ENCODE assay signal across 22 cellular contexts in the genomic region with DNA sequence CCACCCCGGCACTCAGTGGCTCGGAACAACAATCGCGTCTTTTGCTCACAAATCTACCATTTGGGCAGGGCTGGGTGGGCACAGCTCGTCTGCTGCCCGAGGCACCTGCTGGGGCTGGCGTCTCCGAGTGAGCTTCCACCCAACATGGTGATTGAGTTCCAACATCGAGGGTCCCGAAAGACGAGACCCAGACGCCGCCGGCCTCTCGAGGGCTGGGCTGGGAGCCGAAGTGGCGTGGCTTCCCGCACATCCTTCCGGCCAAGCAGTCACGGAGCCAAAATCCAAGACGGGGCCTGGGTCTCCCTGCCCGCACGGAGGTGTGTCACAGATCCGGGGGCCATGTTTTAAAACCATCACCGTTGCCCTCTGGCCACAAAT. TPM values are rescaled to one million over a fixed set of nuclear protein-coding genes. Genes with fewer than 3 reads are reported as not detected.
DNase-seq lines count a peak whose midpoint lies in the region; ATAC-seq, FAIRE-seq and TF ChIP-seq lines count a peak whose summit lies in the region.
"Had no signal": no experiment of that assay in that cellular context is flagged by ENCODE, and none has a peak within 500 bp of the region (broad histone marks: within the 10 kb centered on the region; RNA-seq: fewer than 3 reads in every experiment).

No MANE protein-coding gene starts in this region.

- H2BK120ac ChIP-seq in neuronal stem cell (ENCODE audit: low read depth, low read length) = no peak overlapping the region

- no peaks in the 10 kb centered on the region for H3K9me2 ChIP-seq in PC-9 (ENCODE audit: insufficient read depth)

- POLR2A ChIA-PET in HepG2 (lab: Yijun Ruan, JAX) = no interaction called here
- POLR2A ChIA-PET in PC-9 (lab: Charles Lee; ENCODE audit: unreplicated experiment) = no interaction called here

- H3K79me2 ChIP-seq in HepG2 (ENCODE audit: insufficient read depth, low read length) (no peaks in the 10 kb centered on the region), astrocyte (ENCODE audit: insufficient read depth, low read length) (no peaks in the 10 kb centered on the region), PC-9 (ENCODE audit: low read depth) (no peaks in the 10 kb centered on the region)

- TF ChIP-seq RAD21 in HepG2 (CRISPR knock-in tag; IDR thresholded peaks at IDR 0.05) = no peak

- TF ChIP-seq EP300 in HepG2 (IDR thresholded peaks at IDR 0.05; ENCODE audit: low read depth in 2 of 2, low read length in 2 of 2) (no peak), HepG2 (CRISPR knock-in tag; IDR thresholded peaks at IDR 0.05; ENCODE audit: borderline replicate concordance) (no peak)

- H3F3A ChIP-seq in PC-9 (ENCODE audit: insufficient read depth, low read depth) = no peaks in the 10 kb centered on the region

- no peak overlapping the region for H4K8ac ChIP-seq in neuronal stem cell (ENCODE audit: low read depth, low read length)

- BruUV-seq in HepG2 (replicated peaks; lab: Mats Ljungman, UMichigan) = no TSS peak
- BruUV-seq in PC-9 (replicated peaks; lab: Mats Ljungman, UMichigan) = no TSS peak

- peak overlapping the region; percentile 47 for H3K27ac Mint-ChIP-seq in astrocyte (ENCODE audit: unreplicated experiment)
- H3K27ac Mint-ChIP-seq: B cell; CD4-positive, alpha-beta T cell; CD8-positive, alpha-beta T cell had no signal

- no peaks in the 10 kb centered on the region for H3K9me3 ChIP-seq in HepG2 (ENCODE audit: low read length)
- H3K9me3 ChIP-seq in right lobe of liver = no peaks in the 10 kb centered on the region
- H3K9me3 ChIP-seq in astrocyte (ENCODE audit: insufficient read depth, low read depth, low read length) = no peaks in the 10 kb centered on the region
- no peaks in the 10 kb centered on the region for H3K9me3 ChIP-seq in neuronal stem cell (replicated peaks in 1 of 2; ENCODE audit: control insufficient read depth in 2 of 2, insufficient read depth in 1 of 2, low read depth in 1 of 2, low read length in 2 of 2)
- H3K9me3 ChIP-seq in PC-9 (ENCODE audit: insufficient read depth, low read depth) = no peaks in the 10 kb centered on the region
- H3K9me3 ChIP-seq: A549; BLaER1 treated with 17β-estradiol and CSF1 and Interleukin-3, amounts not matched to agents 10 nM and 100 nM; Caco-2 had no signal

- in situ Hi-C loops in HepG2 (cut with HindIII; ENCODE audit: extremely low pct_ligation_motif_present, low pct_unique_long_range_greater_than_20kb) (no loop called here), GM13977 (cut with MboI; ENCODE audit: low pct_unique_long_range_greater_than_20kb, low sequenced_read_pairs, unreplicated experiment) (loop anchor here (25.0 kb wide), 2 partner anchors 92 to 483 kb away; partner anchors contain the start of gene BANP)

- H3K18ac ChIP-seq in neuronal stem cell (ENCODE audit: low read length) = no peak overlapping the region

- TF ChIP-seq CTCF in HepG2 (CRISPR knock-in tag; IDR thresholded peaks at IDR 0.05) = no peak
- no peak for TF ChIP-seq CTCF in right lobe of liver (IDR thresholded peaks at IDR 0.05)
- TF ChIP-seq CTCF in astrocyte (IDR thresholded peaks at IDR 0.05; ENCODE audit: insufficient read depth, low read depth, low read length) = no peak
- TF ChIP-seq CTCF in PC-9 (conservative IDR thresholded peaks at IDR 0.05) = no peak
- TF ChIP-seq CTCF in GM13977 (IDR thresholded peaks at IDR 0.05; ENCODE audit: extremely low read depth, insufficient read depth, missing control alignments) = no peak

- H2AFZ ChIP-seq in HepG2 (ENCODE audit: low read length) (no peak overlapping the region), astrocyte (ENCODE audit: low read depth, low read length) (no peak overlapping the region), neuronal stem cell (ENCODE audit: low read length) (no peak overlapping the region), PC-9 (no peak overlapping the region)

- H3K4me1 ChIP-seq in HepG2 (ENCODE audit: insufficient read depth, low read length) (peaks cover 16% of the 10 kb centered on the region), right lobe of liver (peaks cover 0 to 9% (median 4%) of the 10 kb centered on the region in 4 donors), astrocyte (ENCODE audit: insufficient read depth, low read length) (peaks cover 3% of the 10 kb centered on the region), neuronal stem cell (ENCODE audit: control insufficient read depth in 2 of 2, insufficient read depth in 1 of 2, low read depth in 1 of 2, low read length in 2 of 2) (peaks cover 5% of the 10 kb centered on the region in 2 donors), PC-9 (replicated peaks; ENCODE audit: insufficient read depth) (no peaks in the 10 kb centered on the region)

- no peak overlapping the region for H3K4me3 Mint-ChIP-seq in astrocyte (ENCODE audit: unreplicated experiment)
- H3K4me3 Mint-ChIP-seq: B cell; CD4-positive, alpha-beta T cell; CD8-positive, alpha-beta T cell had no signal

- CTCF ChIA-PET in HepG2 (lab: Yijun Ruan, JAX; ENCODE audit: low intra/inter-chr PET ratio, low total read pairs) = interaction anchor here (1.6 kb wide), 1 partner anchor 116 kb away, joined by 3 read pairs; no protein-coding TSS in a partner anchor
- CTCF ChIA-PET in PC-9 (lab: Charles Lee) = no interaction called here

- 50% methylated on average over 22 of the region's 25 CpGs for WGBS in HepG2 (ENCODE audit: low lambda C conversion rate)
- no CpG with 5 or more reads among the region's 25 CpGs for WGBS in right lobe of liver (ENCODE audit: insufficient coverage, low coverage, low lambda C conversion rate, missing lambda C conversion rate)
- no CpG with 5 or more reads among the region's 25 CpGs for WGBS in neuronal stem cell (ENCODE audit: extremely low coverage in 2 of 2, insufficient read length in 2 of 2, insufficient replicate concordance in 1 of 2), 2 donors

- peaks cover 20% of the 10 kb centered on the region for H3K27me3 Mint-ChIP-seq in astrocyte (ENCODE audit: low read depth, unreplicated experiment)
- H3K27me3 Mint-ChIP-seq: B cell; CD4-positive, alpha-beta T cell had no signal

- no peak for FAIRE-seq in HepG2 (lab: Jason Lieb, UNC)
- no peak for FAIRE-seq in astrocyte (lab: Jason Lieb, UNC)
- FAIRE-seq: A549, D721Med, G401.6, GM12891, GM18507 had no signal

- H3K14ac ChIP-seq in neuronal stem cell (ENCODE audit: low read length) = no peak overlapping the region

- peak overlapping the region; percentile 81 for H2AK5ac ChIP-seq in neuronal stem cell (ENCODE audit: low read depth, low read length)

- no peaks in the 10 kb centered on the region for H3K4me1 Mint-ChIP-seq in astrocyte (ENCODE audit: low read depth, unreplicated experiment)

- H3K27ac ChIP-seq in HepG2 (ENCODE audit: extremely low read length, insufficient read depth, low read length) (no peak overlapping the region), right lobe of liver (no peak overlapping the region), astrocyte (ENCODE audit: low read depth, low read length) (no peak overlapping the region), neuronal stem cell (replicated peaks; ENCODE audit: low read length) (no peak overlapping the region), PC-9 (no peak overlapping the region)
- H3K27ac ChIP-seq: 22Rv1; A549; BLaER1 treated with 17β-estradiol and CSF1 and Interleukin-3, amounts not matched to agents 10 nM and 100 nM; C4-2B had no signal

- no peak overlapping the region for H4K91ac ChIP-seq in neuronal stem cell (ENCODE audit: low read depth, low read length, poor library complexity)

- no peaks in the 10 kb centered on the region for H3K9me3 Mint-ChIP-seq in astrocyte (ENCODE audit: unreplicated experiment)
- H3K9me3 Mint-ChIP-seq: CD4-positive, alpha-beta T cell; CD8-positive, alpha-beta T cell had no signal

- TF ChIP-seq POLR2A in HepG2 (IDR thresholded peaks at IDR 0.05; ENCODE audit: insufficient read depth in 1 of 2, low read depth in 2 of 2, low read length in 2 of 2) = no peak
- no peak for TF ChIP-seq POLR2A in right lobe of liver (IDR thresholded peaks at IDR 0.05)

- H3K23ac ChIP-seq in neuronal stem cell (ENCODE audit: low read depth, low read length, poor library complexity) = peak overlapping the region; percentile 89

- H2BK12ac ChIP-seq in neuronal stem cell (ENCODE audit: low read length) = no peak overlapping the region

- H3K36me3 Mint-ChIP-seq in astrocyte (ENCODE audit: low read depth, unreplicated experiment) = peaks cover 3% of the 10 kb centered on the region
- H3K36me3 Mint-ChIP-seq: CD8-positive, alpha-beta T cell had no signal

- H3K27me3 ChIP-seq in HepG2 (ENCODE audit: control insufficient read depth in 1 of 2, insufficient read depth in 2 of 2, low read length in 2 of 2) (peaks cover 37 to 94% of the 10 kb centered on the region in 2 experiments), right lobe of liver (no peaks in the 10 kb centered on the region), astrocyte (ENCODE audit: insufficient read depth, low read length) (peaks cover 6% of the 10 kb centered on the region), neuronal stem cell (ENCODE audit: control insufficient read depth in 3 of 3, insufficient read depth in 3 of 3, low read depth in 1 of 3, low read length in 3 of 3) (peaks cover 0 to 75% (median 0%) of the 10 kb centered on the region in 3 experiments), PC-9 (ENCODE audit: insufficient read depth, low read depth) (peaks cover 40% of the 10 kb centered on the region)
- H3K27me3 ChIP-seq: BLaER1 treated with 17β-estradiol and CSF1 and Interleukin-3, amounts not matched to agents 10 nM and 100 nM had no signal

- intact Hi-C loops in HepG2 (cut with micrococcal nuclease; ENCODE audit: unreplicated experiment) (loop anchor here (2.0 kb wide), 1 partner anchor 59 kb away; no protein-coding TSS in a partner anchor), right lobe of liver (cut with DNase I) (no loop called here), PC-9 (cut with micrococcal nuclease; ENCODE audit: unreplicated experiment) (no loop called here)

- H3K4ac ChIP-seq in neuronal stem cell (ENCODE audit: low read length) = no peak overlapping the region

- H3K36me3 ChIP-seq in HepG2 (replicated peaks in 1 of 2; ENCODE audit: control insufficient read depth in 1 of 2, insufficient read depth in 2 of 2, low read length in 2 of 2) (no peaks in the 10 kb centered on the region), right lobe of liver (no peaks in the 10 kb centered on the region), astrocyte (ENCODE audit: insufficient read depth, low read length) (no peaks in the 10 kb centered on the region), neuronal stem cell (replicated peaks in 1 of 2; ENCODE audit: control insufficient read depth in 2 of 2, insufficient read depth in 2 of 2, low read length in 2 of 2) (no peaks in the 10 kb centered on the region), PC-9 (ENCODE audit: low read depth) (no peaks in the 10 kb centered on the region)
- H3K36me3 ChIP-seq: BLaER1 treated with 17β-estradiol and CSF1 and Interleukin-3, amounts not matched to agents 10 nM and 100 nM had no signal

- no peak for DNase-seq in HepG2 (ENCODE audit: low spot score)
- no peak for DNase-seq in right lobe of liver
- DNase-seq in astrocyte (ENCODE audit: low read depth) = no peak
- DNase-seq in neuronal stem cell (ENCODE audit: low spot score) = no peak
- DNase-seq in PC-9 = no peak
- DNase-seq in GM13977 (ENCODE audit: low spot score) = no peak
- DNase-seq: AML-193; Caco-2; Calu3; CD4-positive, alpha-beta T cell; CD8-positive, alpha-beta T cell; DMS79 treated with DMSO at 0.1 percent for 48 hours; GF-D8 had no signal

- H4K20me1 ChIP-seq in HepG2 (ENCODE audit: insufficient read depth, low read length) (no peaks in the 10 kb centered on the region), astrocyte (ENCODE audit: insufficient read depth, low read length) (peaks cover 19% of the 10 kb centered on the region), PC-9 (ENCODE audit: insufficient read depth) (no peaks in the 10 kb centered on the region)

- peaks cover 2% of the 10 kb centered on the region for H3K79me1 ChIP-seq in neuronal stem cell (ENCODE audit: low read depth, low read length)

- H3K4me3 ChIP-seq in HepG2 (replicated peaks in 1 of 3; ENCODE audit: insufficient read depth in 1 of 3, low read depth in 2 of 3, low read length in 3 of 3) = no peak overlapping the region
- no peak overlapping the region for H3K4me3 ChIP-seq in right lobe of liver
- no peak overlapping the region for H3K4me3 ChIP-seq in astrocyte (ENCODE audit: insufficient read depth, low read depth, low read length)
- H3K4me3 ChIP-seq in neuronal stem cell (ENCODE audit: low read length in 2 of 2) = no peak overlapping the region
- H3K4me3 ChIP-seq in PC-9 = no peak overlapping the region
- H3K4me3 ChIP-seq: A549; BLaER1 treated with 17β-estradiol and CSF1 and Interleukin-3, amounts not matched to agents 10 nM and 100 nM had no signal

- H3K4me2 ChIP-seq in HepG2 (ENCODE audit: low read depth, low read length) = no peak overlapping the region
- H3K4me2 ChIP-seq in astrocyte (ENCODE audit: low read length) = no peak overlapping the region
- no peak overlapping the region for H3K4me2 ChIP-seq in neuronal stem cell (ENCODE audit: insufficient read depth, low read length, poor library complexity, severe bottlenecking)
- H3K4me2 ChIP-seq in PC-9 = no peak overlapping the region
- H3K4me2 ChIP-seq: A549; BLaER1 treated with 17β-estradiol and CSF1 and Interleukin-3, amounts not matched to agents 10 nM and 100 nM had no signal

- no peak overlapping the region for H2BK15ac ChIP-seq in neuronal stem cell (ENCODE audit: low read length)

- H3K9ac ChIP-seq in HepG2 (ENCODE audit: insufficient read depth, low read depth, low read length) (no peak overlapping the region), astrocyte (ENCODE audit: low read length) (no peak overlapping the region), neuronal stem cell (ENCODE audit: low read depth, low read length, poor library complexity) (no peak overlapping the region)
- H3K9ac ChIP-seq: BLaER1 treated with 17β-estradiol and CSF1 and Interleukin-3, amounts not matched to agents 10 nM and 100 nM had no signal

- H2BK5ac ChIP-seq in neuronal stem cell (ENCODE audit: low read length) = peak overlapping the region; percentile 39

- ATAC-seq in HepG2 (no peak), right lobe of liver (no peak)
- ATAC-seq: A549; CD8-positive, alpha-beta T cell had no signal

RNA-seq across cellular contexts. Expression of gene ZFPM1, which starts 7.5 kb away (rescaled TPM):
- 3.4 and 3.8 TPM in 2 replicates for total RNA-seq in HepG2 (2016; rRNA removed; fragmentation: Illumina TruSeq; extraction: Trizol)
- 0.81 and 2.1 TPM in 2 replicates for total RNA-seq in HepG2 (2016; cell fraction: cytosol; rRNA removed; fragmentation: Illumina TruSeq; extraction: Trizol; ENCODE audit: low read depth)
- 3.4 and 3.9 TPM in 2 replicates for total RNA-seq in HepG2 (2016; cell fraction: insoluble cytoplasmic fraction; rRNA removed; fragmentation: Illumina TruSeq; extraction: Trizol)
- 3.4 and 4.3 TPM in 2 replicates for total RNA-seq in HepG2 (2016; cell fraction: membrane; rRNA removed; fragmentation: Illumina TruSeq; extraction: Trizol)
- total RNA-seq in HepG2 (2016; cell fraction: nucleus; rRNA removed; fragmentation: Illumina TruSeq; extraction: Trizol) = 3.4 and 6.6 TPM in 2 replicates
- 1.3 and 1.7 TPM in 2 replicates for polyA plus RNA-seq in HepG2 (2011; rRNA removed)
- polyA plus RNA-seq in HepG2 (2011; cell fraction: cytosol; rRNA removed) = 0.79 and 1.3 TPM in 2 replicates
- 7.1 and 7.6 TPM in 2 replicates for polyA plus RNA-seq in HepG2 (2011; cell fraction: nucleus; rRNA removed)
- polyA plus RNA-seq in HepG2 (2012) = 7.2 and 7.6 TPM in 2 replicates
- 1.2 TPM in 2 replicates for polyA plus RNA-seq in HepG2 (2016; cell fraction: cytosol; fragmentation: Illumina TruSeq; extraction: Trizol; ENCODE audit: low read depth)
- polyA plus RNA-seq in HepG2 (2016; cell fraction: insoluble cytoplasmic fraction; fragmentation: Illumina TruSeq; extraction: Trizol; ENCODE audit: low read depth) = 3.7 and 8.7 TPM in 2 replicates
- 2.7 and 4.8 TPM in 2 replicates for polyA plus RNA-seq in HepG2 (2016; cell fraction: membrane; fragmentation: Illumina TruSeq; extraction: Trizol; ENCODE audit: low read depth)
- polyA plus RNA-seq in HepG2 (2016; cell fraction: nucleus; fragmentation: Illumina TruSeq; extraction: Trizol; ENCODE audit: insufficient read depth, low read depth) = 14.0 and 14.3 TPM in 2 replicates
- polyA minus RNA-seq in HepG2 (2011; rRNA and poly(A)+ RNA removed; ENCODE audit: low replicate concordance) = 0.98 and 4.2 TPM in 2 replicates
- 2.7 and 6.6 TPM in 2 replicates for polyA minus RNA-seq in HepG2 (2011; cell fraction: cytosol; rRNA and poly(A)+ RNA removed)
- polyA minus RNA-seq in HepG2 (2011; cell fraction: nucleus; rRNA and poly(A)+ RNA removed) = 5.0 and 7.5 TPM in 2 replicates
- 10 to 100 TPM in 2 of 6 experiments, 1 to 10 TPM in 4; 3.8 to 15.5 (median 8.3) TPM for total RNA-seq in right lobe of liver
- 8.0 and 8.6 TPM in 2 replicates for total RNA-seq in astrocyte
- polyA plus RNA-seq in neuronal stem cell (2013, experiment 1 of 2) = 3.8 TPM
- 4.0 TPM for polyA plus RNA-seq in neuronal stem cell (2013, experiment 2 of 2)
- 19.7 and 20.0 TPM in 2 replicates for total RNA-seq in PC-9 (2021)
